In the genomic region with DNA sequence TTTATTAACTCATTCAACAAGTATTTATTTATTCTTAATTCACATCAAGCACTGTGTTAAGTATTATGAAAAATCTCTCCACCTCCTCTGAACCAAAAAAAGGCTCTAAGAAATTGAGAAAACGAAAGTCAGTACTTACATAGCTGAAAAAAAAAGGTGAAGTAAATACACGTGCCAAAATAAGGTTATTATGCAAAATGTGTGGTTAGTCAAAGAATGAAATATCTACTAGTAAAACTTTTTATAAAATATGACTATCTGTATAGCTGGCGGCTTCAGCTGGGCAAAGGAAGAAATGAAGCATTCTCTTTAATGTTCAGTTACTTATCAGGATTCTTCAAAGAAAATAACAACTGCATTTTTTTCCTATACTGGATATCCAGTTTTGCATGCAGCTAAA, we compare ENCODE assay signal across 18 cellular contexts. TPM values are rescaled to one million over a fixed set of nuclear protein-coding genes. Genes with fewer than 3 reads are reported as not detected.
DNase-seq lines count a peak whose midpoint lies in the region; ATAC-seq and TF ChIP-seq lines count a peak whose summit lies in the region.
"Had no signal": no experiment of that assay in that cellular context is flagged by ENCODE, and none has a peak within 500 bp of the region (broad histone marks: within the 10 kb centered on the region; RNA-seq: fewer than 3 reads in every experiment).

No MANE protein-coding gene starts in this region.

- H3K27ac ChIP-seq in hepatocyte (no peak overlapping the region), Peyer's patch (no peak overlapping the region)

- ATAC-seq in GM19025 (IDR thresholded peaks at IDR 0.05; ENCODE audit: low read depth, unreplicated experiment) (peak; percentile 42), GM21737 (IDR thresholded peaks at IDR 0.05; ENCODE audit: unreplicated experiment) (peak; percentile 46), HG03108 (IDR thresholded peaks at IDR 0.05; ENCODE audit: unreplicated experiment) (peak; percentile 33), activated B cell treated with CpG ODN at 0.5 μM for 24 hours (ENCODE audit: low read depth) (no peak), left ventricle myocardium superior (no peak)
- ATAC-seq: activated naive CD4-positive, alpha-beta T cell treated with anti-CD3 and anti-CD28 coated beads, Interleukin-2, amount 50 U/mL, for 72 hours had no signal

- H3K27ac Mint-ChIP-seq in activated B cell treated with CpG ODN at 0.5 μM for 24 hours = no peak overlapping the region
- H3K27ac Mint-ChIP-seq: activated naive CD4-positive, alpha-beta T cell treated with anti-CD3 and anti-CD28 coated beads, Interleukin-2, amount 50 U/mL, for 72 hours; CD4-positive, alpha-beta T cell; progenitor cell of endocrine pancreas had no signal

- WGBS in hepatocyte (ENCODE audit: low lambda C conversion rate, missing lambda C conversion rate) = 93% methylated on average over 3 of the region's 3 CpGs

- TF ChIP-seq CTCF in activated B cell treated with CpG ODN at 0.5 μM for 24 hours (IDR thresholded peaks at IDR 0.05) (no peak), hepatocyte (IDR thresholded peaks at IDR 0.05; ENCODE audit: poor library complexity) (no peak), Peyer's patch (IDR thresholded peaks at IDR 0.05) (no peak)

- no peak overlapping the region for H2AFZ ChIP-seq in hepatocyte

- POLR2A ChIA-PET in activated B cell treated with CpG ODN at 0.5 μM for 24 hours (lab: Charles Lee) = no interaction called here

- H3K9me3 ChIP-seq in hepatocyte (ENCODE audit: low read depth) = no peaks in the 10 kb centered on the region
- H3K9me3 ChIP-seq in Peyer's patch = no peaks in the 10 kb centered on the region

- H3K36me3 Mint-ChIP-seq in activated B cell treated with CpG ODN at 0.5 μM for 24 hours (ENCODE audit: low read depth) = peaks cover 67% of the 10 kb centered on the region

- no peak for TF ChIP-seq POLR2A in Peyer's patch (IDR thresholded peaks at IDR 0.05)

- H3K79me2 ChIP-seq in hepatocyte = peaks cover 8% of the 10 kb centered on the region

- H3K27me3 ChIP-seq in hepatocyte (no peaks in the 10 kb centered on the region), Peyer's patch (no peaks in the 10 kb centered on the region)

- H4K20me1 ChIP-seq in hepatocyte (ENCODE audit: insufficient read depth, poor library complexity, severe bottlenecking) = no peaks in the 10 kb centered on the region

- no peaks in the 10 kb centered on the region for H3K27me3 Mint-ChIP-seq in activated B cell treated with CpG ODN at 0.5 μM for 24 hours
- H3K27me3 Mint-ChIP-seq: CD4-positive, alpha-beta T cell; IgD-negative memory B cell; progenitor cell of endocrine pancreas had no signal

- H3K9me2 ChIP-seq in hepatocyte (replicated peaks; ENCODE audit: insufficient read depth) = no peaks in the 10 kb centered on the region

- H3K4me2 ChIP-seq in hepatocyte = no peak overlapping the region

- intact Hi-C loops in activated B cell treated with CpG ODN at 0.5 μM for 24 hours (cut with micrococcal nuclease) = loop anchor here (5.0 kb wide), 2 partner anchors 340 to 735 kb away; a partner anchor contains a TSS
- intact Hi-C loops in left ventricle myocardium superior (cut with micrococcal nuclease) = no loop called here

- CTCF ChIA-PET in activated B cell treated with CpG ODN at 0.5 μM for 24 hours (lab: Charles Lee) = interaction anchor here (0.8 to 4.1 kb wide), 3 partner anchors 9 to 176 kb away, joined by 3 to 89 read pairs (median 6); no protein-coding TSS in a partner anchor

- H3K4me3 ChIP-seq in hepatocyte (no peak overlapping the region), Peyer's patch (no peak overlapping the region)

- peak overlapping the region; percentile 24 for H3K4me3 Mint-ChIP-seq in activated B cell treated with CpG ODN at 0.5 μM for 24 hours
- H3K4me3 Mint-ChIP-seq: CD4-positive, alpha-beta T cell had no signal

- peaks cover 21% of the 10 kb centered on the region for H3K4me1 Mint-ChIP-seq in activated B cell treated with CpG ODN at 0.5 μM for 24 hours

- H3K4me1 ChIP-seq in hepatocyte (ENCODE audit: insufficient read depth) (no peaks in the 10 kb centered on the region), Peyer's patch (no peaks in the 10 kb centered on the region)

- H3K36me3 ChIP-seq in hepatocyte (replicated peaks; ENCODE audit: insufficient read depth, low read depth) = no peaks in the 10 kb centered on the region
- H3K36me3 ChIP-seq in Peyer's patch = peaks cover 0 to 47% (median 0%) of the 10 kb centered on the region in 3 donors

- DNase-seq in activated B cell treated with CpG ODN at 0.5 μM for 24 hours (no peak), hepatocyte (ENCODE audit: low spot score) (no peak), amniotic stem cell (lab: John Stamatoyannopoulos, UW) (no peak), Peyer's patch (no peak), left ventricle myocardium superior (no peak)
- DNase-seq: CD4-positive, alpha-beta T cell; cerebellar nuclear complex; erythroblast; GF-D8; mesenchymal stem cell; NCI-H2081 treated with DMSO at 0.1 percent for 48 hours; stimulated activated naive CD4-positive, alpha-beta T cell treated with Interleukin-2 at 50 U/mL for 16 hours had no signal

- H3K9me3 Mint-ChIP-seq in activated B cell treated with CpG ODN at 0.5 μM for 24 hours = no peaks in the 10 kb centered on the region
- H3K9me3 Mint-ChIP-seq: activated naive CD4-positive, alpha-beta T cell treated with anti-CD3 and anti-CD28 coated beads, Interleukin-2, amount 50 U/mL, for 72 hours; CD4-positive, alpha-beta T cell; IgD-negative memory B cell had no signal

RNA-seq across cellular contexts. Expression of a gene that starts 19.1 kb away (rescaled TPM):
- total RNA-seq in activated B cell treated with CpG ODN at 0.5 μM for 24 hours = 7.6 and 9.3 TPM in 2 replicates
- total RNA-seq in hepatocyte = 16.2 and 16.6 TPM in 2 replicates
- polyA plus RNA-seq in hepatocyte = 1.5 and 2.0 TPM in 2 replicates
- total RNA-seq in Peyer's patch = 10 to 100 TPM in 1 of 4 donors, 1 to 10 TPM in 3; 6.0 to 14.9 (median 6.3) TPM
- total RNA-seq in left ventricle myocardium superior = 9.4 TPM

RNA-seq across cellular contexts. Expression of a gene that starts 35.5 kb away (rescaled TPM):
- total RNA-seq in activated B cell treated with CpG ODN at 0.5 μM for 24 hours (0.46 and 0.69 TPM in 2 replicates), hepatocyte (7.6 and 8.2 TPM in 2 replicates), Peyer's patch (10 to 100 TPM in 1 of 4 donors, 1 to 10 TPM in 3; 3.2 to 10.7 (median 4.3) TPM), left ventricle myocardium superior (0.40 TPM)
- 2.8 and 3.2 TPM in 2 replicates for polyA plus RNA-seq in hepatocyte

Comparison
In these comparisons a context has a peak if more than half of its experiments do, and no peak if none do; other contexts are left out.
1. ATAC-seq: peak in GM19025 (single experiment), GM21737 (single experiment) and HG03108 (single experiment); none in activated B cell treated with CpG ODN at 0.5 μM for 24 hours (single experiment) and left ventricle myocardium superior (single experiment).